13 cellular contexts compared by ENCODE assay signal in the genomic region with DNA sequence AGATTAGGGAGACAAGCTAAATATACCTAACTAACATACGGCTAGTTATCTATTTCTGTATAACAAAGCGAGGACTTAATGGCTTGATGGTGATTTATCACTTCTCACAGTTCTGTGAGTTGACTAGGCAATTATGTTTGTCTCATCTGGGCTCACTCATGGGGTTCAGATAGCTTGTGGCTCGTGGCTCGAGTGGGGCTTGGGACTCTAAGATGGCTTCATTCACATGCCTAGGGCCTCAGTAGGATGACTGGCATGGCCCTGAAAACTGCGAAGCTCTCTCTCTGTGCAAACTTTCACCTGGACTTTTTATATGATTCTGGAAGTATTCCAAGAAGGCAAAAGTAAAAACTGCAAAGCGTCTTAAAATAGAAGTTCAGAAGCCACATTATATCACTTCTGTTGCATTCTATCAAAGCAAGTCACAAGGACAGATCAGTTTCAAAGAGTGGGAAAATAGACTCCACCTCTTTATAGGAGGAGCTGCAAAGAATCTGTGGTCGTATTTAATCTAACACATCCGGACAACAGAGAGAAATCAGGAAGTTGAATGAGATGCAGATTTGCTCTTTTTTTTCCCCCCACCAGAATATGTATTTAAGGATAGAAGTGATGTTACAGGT.
A peak's percentile ranks its signal among the peaks of the same experiment; 100 is the strongest.
DNase-seq lines count a peak whose midpoint lies in the region; ATAC-seq lines count a peak whose summit lies in the region.
"Had no signal": no experiment of that assay in that cellular context is flagged by ENCODE, and none has a peak within 500 bp of the region (broad histone marks: within the 10 kb centered on the region; RNA-seq: fewer than 3 reads in every experiment).

No MANE protein-coding gene starts in this region.

- no peaks in the 10 kb centered on the region for H3K9me3 Mint-ChIP-seq in activated naive CD8-positive, alpha-beta T cell (ENCODE audit: low read depth)
- H3K9me3 Mint-ChIP-seq in natural killer cell treated with Interleukin-12 subunit alpha and Interleukin-12 subunit beta and Interleukin-15 and Interleukin-18, amount 100 ng/mL, for 72 hours, result no peaks in the 10 kb centered on the region

- DNase-seq in activated CD4-positive, CD25-positive, alpha-beta regulatory T cell treated with anti-CD3 and anti-CD28 coated beads, Interleukin-2, amount 50 U/mL, for 72 hours, result no peak
- DNase-seq in M059J (ENCODE audit: low read depth), result peak; percentile 43
- DNase-seq in natural killer cell treated with Interleukin-12 subunit alpha and Interleukin-12 subunit beta and Interleukin-15 and Interleukin-18, amount 100 ng/mL, for 72 hours (ENCODE audit: low spot score), result no peak
- DNase-seq in aorta, result no peak
- DNase-seq in NK-92 treated with Interleukin-12 subunit alpha and Interleukin-12 subunit beta, amount 100 ng/mL, for 24 hours (lab: John Stamatoyannopoulos, UW), result no peak
- no peak for DNase-seq in ureter (ENCODE audit: low spot score)
- DNase-seq: colonic mucosa, lower lobe of right lung, SJCRH30, transverse colon had no signal

- no peak overlapping the region for H3K4me3 ChIP-seq in aorta (ENCODE audit: low read length in 2 of 2)
- H3K4me3 ChIP-seq: colonic mucosa, K562, lower lobe of right lung, SJCRH30, transverse colon had no signal

- no peaks in the 10 kb centered on the region for H3K27me3 Mint-ChIP-seq in activated naive CD8-positive, alpha-beta T cell
- H3K27me3 Mint-ChIP-seq in natural killer cell treated with Interleukin-12 subunit alpha and Interleukin-12 subunit beta and Interleukin-15 and Interleukin-18, amount 100 ng/mL, for 72 hours, result no peaks in the 10 kb centered on the region

- H3K4me1 ChIP-seq in aorta (ENCODE audit: control insufficient read depth in 1 of 2, insufficient read depth in 2 of 2, low read length in 2 of 2), result peaks cover 5 to 6% of the 10 kb centered on the region in 2 donors
- H3K4me1 ChIP-seq: colonic mucosa had no signal

- no peaks in the 10 kb centered on the region for H3K36me3 ChIP-seq in aorta (ENCODE audit: control insufficient read depth in 1 of 2, insufficient read depth in 2 of 2, low read length in 1 of 2)
- H3K36me3 ChIP-seq: colonic mucosa, lower lobe of right lung, SJCRH30, transverse colon had no signal

- intact Hi-C loops in aorta (cut with DNase I), result loop anchor here (5.0 to 10.0 kb wide), 6 partner anchors 210 to 492 kb away; partner anchors contain the start of gene INPP4B (in 1 of the 2)

- peak overlapping the region; percentile 51 for H3K4me3 Mint-ChIP-seq in activated naive CD8-positive, alpha-beta T cell
- H3K4me3 Mint-ChIP-seq in natural killer cell treated with Interleukin-12 subunit alpha and Interleukin-12 subunit beta and Interleukin-15 and Interleukin-18, amount 100 ng/mL, for 72 hours, result peak overlapping the region; percentile 15

- H3K9me3 ChIP-seq in aorta (ENCODE audit: control insufficient read depth, low read length), result no peaks in the 10 kb centered on the region
- H3K9me3 ChIP-seq: colonic mucosa, lower lobe of right lung, SJCRH30, transverse colon had no signal

- H3K36me3 Mint-ChIP-seq in activated naive CD8-positive, alpha-beta T cell, result peaks cover 5% of the 10 kb centered on the region
- H3K36me3 Mint-ChIP-seq in natural killer cell treated with Interleukin-12 subunit alpha and Interleukin-12 subunit beta and Interleukin-15 and Interleukin-18, amount 100 ng/mL, for 72 hours, result no peaks in the 10 kb centered on the region

- peak overlapping the region; percentile 96 for H3K27ac Mint-ChIP-seq in activated naive CD8-positive, alpha-beta T cell
- peak overlapping the region; percentile 48 to 55 for H3K27ac Mint-ChIP-seq in natural killer cell treated with Interleukin-12 subunit alpha and Interleukin-12 subunit beta and Interleukin-15 and Interleukin-18, amount 100 ng/mL, for 72 hours

- H3K27ac ChIP-seq in aorta (ENCODE audit: low read depth in 1 of 2, low read length in 2 of 2), result no peak overlapping the region
- H3K27ac ChIP-seq: colonic mucosa, lower lobe of right lung, SJCRH30 had no signal

- WGBS in aorta, 2 donors, result 53 to 55% methylated on average over 8 of the region's 8 CpGs

- peaks cover 96% of the 10 kb centered on the region for H3K4me1 Mint-ChIP-seq in activated naive CD8-positive, alpha-beta T cell (ENCODE audit: low read depth)
- H3K4me1 Mint-ChIP-seq in natural killer cell treated with Interleukin-12 subunit alpha and Interleukin-12 subunit beta and Interleukin-15 and Interleukin-18, amount 100 ng/mL, for 72 hours (ENCODE audit: low read depth in 2 of 2), result peaks cover 20 to 38% of the 10 kb centered on the region in 2 donors

- peak; percentile 36 to 37 for ATAC-seq in activated CD4-positive, CD25-positive, alpha-beta regulatory T cell treated with anti-CD3 and anti-CD28 coated beads, Interleukin-2, amount 50 U/mL, for 24 hours
- peak in 1 of 2 donors; percentile 56 for ATAC-seq in natural killer cell treated with Interleukin-12 subunit alpha and Interleukin-12 subunit beta and Interleukin-15 and Interleukin-18, amount 100 ng/mL, for 72 hours
- no peak for ATAC-seq in aorta (ENCODE audit: low FRiP score)
- ATAC-seq: K562, lower lobe of right lung had no signal

- no peaks in the 10 kb centered on the region for H3K27me3 ChIP-seq in aorta (ENCODE audit: control insufficient read depth in 1 of 2, insufficient read depth in 2 of 2, low read length in 1 of 2)
- H3K27me3 ChIP-seq: colonic mucosa, SJCRH30, transverse colon had no signal
